In the genomic region with DNA sequence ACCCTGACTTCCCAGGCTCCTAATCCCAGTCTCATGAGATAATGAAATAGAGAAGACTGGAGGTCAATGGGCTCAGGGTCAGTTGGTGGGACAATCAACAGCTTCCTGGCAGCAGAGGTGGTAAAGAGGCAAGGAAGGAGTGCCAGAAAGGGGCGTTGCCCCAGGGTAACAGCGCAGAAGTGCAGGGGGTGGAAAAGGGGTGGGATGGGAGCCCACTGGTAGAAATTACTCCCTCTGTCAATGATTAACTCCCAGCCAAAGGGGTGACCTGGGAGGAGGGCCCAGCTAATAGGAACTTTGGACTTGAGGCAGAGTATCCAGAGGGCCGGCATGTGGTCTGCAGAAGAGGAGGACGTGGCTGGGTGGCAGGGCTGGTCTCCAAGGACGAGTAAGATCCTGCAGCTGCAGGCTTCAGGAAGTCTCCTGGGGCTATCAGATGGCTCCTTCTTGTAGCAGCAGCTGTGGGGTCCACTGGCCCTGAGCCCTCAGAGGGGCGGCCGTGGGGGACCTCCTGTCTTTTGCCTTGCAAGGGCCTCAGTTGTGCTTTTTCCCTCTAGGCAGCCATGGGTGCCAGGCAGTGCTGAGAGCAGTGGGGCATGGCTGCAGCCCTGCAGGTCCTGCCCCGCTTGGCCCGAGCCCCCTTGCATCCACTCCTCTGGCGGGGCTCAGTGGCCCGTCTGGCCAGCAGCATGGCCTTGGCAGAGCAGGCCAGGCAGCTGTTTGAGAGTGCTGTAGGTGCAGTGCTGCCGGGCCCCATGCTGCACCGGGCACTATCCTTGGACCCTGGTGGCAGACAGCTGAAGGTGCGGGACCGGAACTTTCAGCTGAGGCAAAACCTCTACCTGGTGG, we compare ENCODE assay signal across 1 cellular context.
A peak's percentile ranks its signal among the peaks of the same experiment; 100 is the strongest.
TF ChIP-seq lines count a peak whose summit lies in the region.

No MANE protein-coding gene starts in this region.

TF ChIP-seq in HepG2, 621 proteins besides CTCF, POLR2A, EP300 and RAD21 (continued from another document and continues in another):
- TF ChIP-seq, protein P1, sequence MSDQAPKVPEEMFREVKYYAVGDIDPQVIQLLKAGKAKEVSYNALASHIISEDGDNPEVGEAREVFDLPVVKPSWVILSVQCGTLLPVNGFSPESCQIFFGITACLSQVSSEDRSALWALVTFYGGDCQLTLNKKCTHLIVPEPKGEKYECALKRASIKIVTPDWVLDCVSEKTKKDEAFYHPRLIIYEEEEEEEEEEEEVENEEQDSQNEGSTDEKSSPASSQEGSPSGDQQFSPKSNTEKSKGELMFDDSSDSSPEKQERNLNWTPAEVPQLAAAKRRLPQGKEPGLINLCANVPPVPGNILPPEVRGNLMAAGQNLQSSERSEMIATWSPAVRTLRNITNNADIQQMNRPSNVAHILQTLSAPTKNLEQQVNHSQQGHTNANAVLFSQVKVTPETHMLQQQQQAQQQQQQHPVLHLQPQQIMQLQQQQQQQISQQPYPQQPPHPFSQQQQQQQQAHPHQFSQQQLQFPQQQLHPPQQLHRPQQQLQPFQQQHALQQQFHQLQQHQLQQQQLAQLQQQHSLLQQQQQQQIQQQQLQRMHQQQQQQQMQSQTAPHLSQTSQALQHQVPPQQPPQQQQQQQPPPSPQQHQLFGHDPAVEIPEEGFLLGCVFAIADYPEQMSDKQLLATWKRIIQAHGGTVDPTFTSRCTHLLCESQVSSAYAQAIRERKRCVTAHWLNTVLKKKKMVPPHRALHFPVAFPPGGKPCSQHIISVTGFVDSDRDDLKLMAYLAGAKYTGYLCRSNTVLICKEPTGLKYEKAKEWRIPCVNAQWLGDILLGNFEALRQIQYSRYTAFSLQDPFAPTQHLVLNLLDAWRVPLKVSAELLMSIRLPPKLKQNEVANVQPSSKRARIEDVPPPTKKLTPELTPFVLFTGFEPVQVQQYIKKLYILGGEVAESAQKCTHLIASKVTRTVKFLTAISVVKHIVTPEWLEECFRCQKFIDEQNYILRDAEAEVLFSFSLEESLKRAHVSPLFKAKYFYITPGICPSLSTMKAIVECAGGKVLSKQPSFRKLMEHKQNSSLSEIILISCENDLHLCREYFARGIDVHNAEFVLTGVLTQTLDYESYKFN (CRISPR knock-in tag; conservative IDR thresholded peaks at IDR 0.05): peak; percentile 96
- no peak for TF ChIP-seq CEBPB (IDR thresholded peaks at IDR 0.05; ENCODE audit: borderline replicate concordance, low read depth, low read length)
- TF ChIP-seq, protein P2, sequence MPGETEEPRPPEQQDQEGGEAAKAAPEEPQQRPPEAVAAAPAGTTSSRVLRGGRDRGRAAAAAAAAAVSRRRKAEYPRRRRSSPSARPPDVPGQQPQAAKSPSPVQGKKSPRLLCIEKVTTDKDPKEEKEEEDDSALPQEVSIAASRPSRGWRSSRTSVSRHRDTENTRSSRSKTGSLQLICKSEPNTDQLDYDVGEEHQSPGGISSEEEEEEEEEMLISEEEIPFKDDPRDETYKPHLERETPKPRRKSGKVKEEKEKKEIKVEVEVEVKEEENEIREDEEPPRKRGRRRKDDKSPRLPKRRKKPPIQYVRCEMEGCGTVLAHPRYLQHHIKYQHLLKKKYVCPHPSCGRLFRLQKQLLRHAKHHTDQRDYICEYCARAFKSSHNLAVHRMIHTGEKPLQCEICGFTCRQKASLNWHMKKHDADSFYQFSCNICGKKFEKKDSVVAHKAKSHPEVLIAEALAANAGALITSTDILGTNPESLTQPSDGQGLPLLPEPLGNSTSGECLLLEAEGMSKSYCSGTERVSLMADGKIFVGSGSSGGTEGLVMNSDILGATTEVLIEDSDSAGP (CRISPR knock-in tag; IDR thresholded peaks at IDR 0.05; ENCODE audit: borderline replicate concordance): peak; percentile 63
- TF ChIP-seq ELF1 (CRISPR knock-in tag; IDR thresholded peaks at IDR 0.05): peak; percentile 29; the same call in 1 of the 2 replicates
- TF ChIP-seq, protein P3, sequence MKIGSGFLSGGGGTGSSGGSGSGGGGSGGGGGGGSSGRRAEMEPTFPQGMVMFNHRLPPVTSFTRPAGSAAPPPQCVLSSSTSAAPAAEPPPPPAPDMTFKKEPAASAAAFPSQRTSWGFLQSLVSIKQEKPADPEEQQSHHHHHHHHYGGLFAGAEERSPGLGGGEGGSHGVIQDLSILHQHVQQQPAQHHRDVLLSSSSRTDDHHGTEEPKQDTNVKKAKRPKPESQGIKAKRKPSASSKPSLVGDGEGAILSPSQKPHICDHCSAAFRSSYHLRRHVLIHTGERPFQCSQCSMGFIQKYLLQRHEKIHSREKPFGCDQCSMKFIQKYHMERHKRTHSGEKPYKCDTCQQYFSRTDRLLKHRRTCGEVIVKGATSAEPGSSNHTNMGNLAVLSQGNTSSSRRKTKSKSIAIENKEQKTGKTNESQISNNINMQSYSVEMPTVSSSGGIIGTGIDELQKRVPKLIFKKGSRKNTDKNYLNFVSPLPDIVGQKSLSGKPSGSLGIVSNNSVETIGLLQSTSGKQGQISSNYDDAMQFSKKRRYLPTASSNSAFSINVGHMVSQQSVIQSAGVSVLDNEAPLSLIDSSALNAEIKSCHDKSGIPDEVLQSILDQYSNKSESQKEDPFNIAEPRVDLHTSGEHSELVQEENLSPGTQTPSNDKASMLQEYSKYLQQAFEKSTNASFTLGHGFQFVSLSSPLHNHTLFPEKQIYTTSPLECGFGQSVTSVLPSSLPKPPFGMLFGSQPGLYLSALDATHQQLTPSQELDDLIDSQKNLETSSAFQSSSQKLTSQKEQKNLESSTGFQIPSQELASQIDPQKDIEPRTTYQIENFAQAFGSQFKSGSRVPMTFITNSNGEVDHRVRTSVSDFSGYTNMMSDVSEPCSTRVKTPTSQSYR (CRISPR knock-in tag; IDR thresholded peaks at IDR 0.05; ENCODE audit: borderline replicate concordance): no peak; the same call in 1 of the 2 replicates
- TF ChIP-seq ARNTL (CRISPR knock-in tag; IDR thresholded peaks at IDR 0.05): peak; percentile 79; the same call in 1 of the 2 replicates
- TF ChIP-seq POGZ (CRISPR knock-in tag; IDR thresholded peaks at IDR 0.05): no peak
- TF ChIP-seq BRD4 (CRISPR knock-in tag; IDR thresholded peaks at IDR 0.05): no peak; the same call in 1 of the 2 replicates
- TF ChIP-seq CBX1 (IDR thresholded peaks at IDR 0.05; ENCODE audit: low read depth): no peak
- no peak for TF ChIP-seq KLF13 (CRISPR knock-in tag; IDR thresholded peaks at IDR 0.05)
- TF ChIP-seq ZNF510 (CRISPR knock-in tag; IDR thresholded peaks at IDR 0.05; ENCODE audit: low read depth): 0 out of 2 replicates have a peak, but pooled peaks have one; percentile 18
- no peak for TF ChIP-seq ZNF547 (CRISPR knock-in tag; IDR thresholded peaks at IDR 0.05)
- no peak for TF ChIP-seq SMC3 (IDR thresholded peaks at IDR 0.05; ENCODE audit: low read length)
- TF ChIP-seq MEIS2 (CRISPR knock-in tag; IDR thresholded peaks at IDR 0.05): peak; percentile 16; the same call in 1 of the 2 replicates
- TF ChIP-seq, protein P4, sequence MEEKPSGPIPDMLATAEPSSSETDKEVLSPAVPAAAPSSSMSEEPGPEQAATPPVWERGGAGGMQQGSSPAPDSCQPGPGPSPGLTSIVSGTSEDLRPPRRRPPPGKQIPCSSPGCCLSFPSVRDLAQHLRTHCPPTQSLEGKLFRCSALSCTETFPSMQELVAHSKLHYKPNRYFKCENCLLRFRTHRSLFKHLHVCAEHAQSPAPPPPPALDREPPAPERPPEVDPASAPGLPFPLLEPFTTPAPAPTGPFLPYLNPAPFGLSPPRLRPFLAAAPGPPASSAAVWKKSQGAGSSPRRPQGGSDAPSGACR (CRISPR knock-in tag; IDR thresholded peaks at IDR 0.05): peak; percentile 71; the same call in 1 of the 2 replicates
- TF ChIP-seq CENPT (CRISPR knock-in tag; IDR thresholded peaks at IDR 0.05; ENCODE audit: low read depth): 0 out of 2 replicates have a peak, but pooled peaks have one; percentile 24
- no peak for TF ChIP-seq ZNF326 (CRISPR knock-in tag; IDR thresholded peaks at IDR 0.05; ENCODE audit: borderline replicate concordance)
- no peak for TF ChIP-seq MTA3 (CRISPR knock-in tag; IDR thresholded peaks at IDR 0.05)
- no peak for TF ChIP-seq PCBP2 (optimal IDR thresholded peaks at IDR 0.05; ENCODE audit: low read depth, low read length, poor library complexity, severe bottlenecking)
- no peak for TF ChIP-seq SUZ12 (IDR thresholded peaks at IDR 0.05; ENCODE audit: low read depth, low read length)
- TF ChIP-seq ZNF652 (CRISPR knock-in tag; IDR thresholded peaks at IDR 0.05; ENCODE audit: borderline replicate concordance, low read depth): peak; percentile 81
- TF ChIP-seq ARNT2 (CRISPR knock-in tag; IDR thresholded peaks at IDR 0.05; ENCODE audit: low read depth): no peak; the same call in none of the 2 replicates
- TF ChIP-seq, protein P5, sequence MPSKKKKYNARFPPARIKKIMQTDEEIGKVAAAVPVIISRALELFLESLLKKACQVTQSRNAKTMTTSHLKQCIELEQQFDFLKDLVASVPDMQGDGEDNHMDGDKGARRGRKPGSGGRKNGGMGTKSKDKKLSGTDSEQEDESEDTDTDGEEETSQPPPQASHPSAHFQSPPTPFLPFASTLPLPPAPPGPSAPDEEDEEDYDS (CRISPR knock-in tag; IDR thresholded peaks at IDR 0.05): peak; percentile 97
- TF ChIP-seq, protein P6, sequence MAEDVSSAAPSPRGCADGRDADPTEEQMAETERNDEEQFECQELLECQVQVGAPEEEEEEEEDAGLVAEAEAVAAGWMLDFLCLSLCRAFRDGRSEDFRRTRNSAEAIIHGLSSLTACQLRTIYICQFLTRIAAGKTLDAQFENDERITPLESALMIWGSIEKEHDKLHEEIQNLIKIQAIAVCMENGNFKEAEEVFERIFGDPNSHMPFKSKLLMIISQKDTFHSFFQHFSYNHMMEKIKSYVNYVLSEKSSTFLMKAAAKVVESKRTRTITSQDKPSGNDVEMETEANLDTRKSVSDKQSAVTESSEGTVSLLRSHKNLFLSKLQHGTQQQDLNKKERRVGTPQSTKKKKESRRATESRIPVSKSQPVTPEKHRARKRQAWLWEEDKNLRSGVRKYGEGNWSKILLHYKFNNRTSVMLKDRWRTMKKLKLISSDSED (CRISPR knock-in tag; IDR thresholded peaks at IDR 0.05): no peak
- TF ChIP-seq ZNF296 (CRISPR knock-in tag; conservative IDR thresholded peaks at IDR 0.05): peak; percentile 86
- no peak for TF ChIP-seq TAF15 (IDR thresholded peaks at IDR 0.05; ENCODE audit: low read depth, low read length, poor library complexity, severe bottlenecking)
- no peak; the same call in 1 of the 2 replicates for TF ChIP-seq JUN (CRISPR knock-in tag; IDR thresholded peaks at IDR 0.05)
- no peak for TF ChIP-seq TCF12 (IDR thresholded peaks at IDR 0.05)
- no peak for TF ChIP-seq TCF12 (CRISPR knock-in tag; IDR thresholded peaks at IDR 0.05)
- TF ChIP-seq ZNF660 (CRISPR knock-in tag; IDR thresholded peaks at IDR 0.05; ENCODE audit: borderline replicate concordance, low read depth): no peak
- TF ChIP-seq, protein P7, sequence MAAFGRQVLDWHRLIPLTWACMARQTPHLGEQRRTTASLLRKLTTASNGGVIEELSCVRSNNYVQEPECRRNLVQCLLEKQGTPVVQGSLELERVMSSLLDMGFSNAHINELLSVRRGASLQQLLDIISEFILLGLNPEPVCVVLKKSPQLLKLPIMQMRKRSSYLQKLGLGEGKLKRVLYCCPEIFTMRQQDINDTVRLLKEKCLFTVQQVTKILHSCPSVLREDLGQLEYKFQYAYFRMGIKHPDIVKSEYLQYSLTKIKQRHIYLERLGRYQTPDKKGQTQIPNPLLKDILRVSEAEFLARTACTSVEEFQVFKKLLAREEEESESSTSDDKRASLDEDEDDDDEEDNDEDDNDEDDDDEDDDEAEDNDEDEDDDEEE (CRISPR knock-in tag; IDR thresholded peaks at IDR 0.05): 0 out of 2 replicates have a peak, but pooled peaks have one; percentile 30
- TF ChIP-seq RAD51 (IDR thresholded peaks at IDR 0.05; ENCODE audit: borderline replicate concordance): no peak
- TF ChIP-seq DR1 (CRISPR knock-in tag; IDR thresholded peaks at IDR 0.05): peak; percentile 72; the same call in 1 of the 2 replicates
- TF ChIP-seq, protein P8, sequence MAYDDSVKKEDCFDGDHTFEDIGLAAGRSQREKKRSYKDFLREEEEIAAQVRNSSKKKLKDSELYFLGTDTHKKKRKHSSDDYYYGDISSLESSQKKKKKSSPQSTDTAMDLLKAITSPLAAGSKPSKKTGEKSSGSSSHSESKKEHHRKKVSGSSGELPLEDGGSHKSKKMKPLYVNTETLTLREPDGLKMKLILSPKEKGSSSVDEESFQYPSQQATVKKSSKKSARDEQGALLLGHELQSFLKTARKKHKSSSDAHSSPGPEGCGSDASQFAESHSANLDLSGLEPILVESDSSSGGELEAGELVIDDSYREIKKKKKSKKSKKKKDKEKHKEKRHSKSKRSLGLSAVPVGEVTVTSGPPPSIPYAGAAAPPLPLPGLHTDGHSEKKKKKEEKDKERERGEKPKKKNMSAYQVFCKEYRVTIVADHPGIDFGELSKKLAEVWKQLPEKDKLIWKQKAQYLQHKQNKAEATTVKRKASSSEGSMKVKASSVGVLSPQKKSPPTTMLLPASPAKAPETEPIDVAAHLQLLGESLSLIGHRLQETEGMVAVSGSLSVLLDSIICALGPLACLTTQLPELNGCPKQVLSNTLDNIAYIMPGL (CRISPR knock-in tag; IDR thresholded peaks at IDR 0.05; ENCODE audit: borderline replicate concordance in 1 of 2, low read depth in 1 of 2): peak; percentile 20 to 87; a peak in 3 of 4 replicates
- TF ChIP-seq ZNF720 (CRISPR knock-in tag; IDR thresholded peaks at IDR 0.05): no peak
- TF ChIP-seq PHF8 (CRISPR knock-in tag; IDR thresholded peaks at IDR 0.05): peak; percentile 66; the same call in 1 of the 2 replicates
- TF ChIP-seq, protein P9, sequence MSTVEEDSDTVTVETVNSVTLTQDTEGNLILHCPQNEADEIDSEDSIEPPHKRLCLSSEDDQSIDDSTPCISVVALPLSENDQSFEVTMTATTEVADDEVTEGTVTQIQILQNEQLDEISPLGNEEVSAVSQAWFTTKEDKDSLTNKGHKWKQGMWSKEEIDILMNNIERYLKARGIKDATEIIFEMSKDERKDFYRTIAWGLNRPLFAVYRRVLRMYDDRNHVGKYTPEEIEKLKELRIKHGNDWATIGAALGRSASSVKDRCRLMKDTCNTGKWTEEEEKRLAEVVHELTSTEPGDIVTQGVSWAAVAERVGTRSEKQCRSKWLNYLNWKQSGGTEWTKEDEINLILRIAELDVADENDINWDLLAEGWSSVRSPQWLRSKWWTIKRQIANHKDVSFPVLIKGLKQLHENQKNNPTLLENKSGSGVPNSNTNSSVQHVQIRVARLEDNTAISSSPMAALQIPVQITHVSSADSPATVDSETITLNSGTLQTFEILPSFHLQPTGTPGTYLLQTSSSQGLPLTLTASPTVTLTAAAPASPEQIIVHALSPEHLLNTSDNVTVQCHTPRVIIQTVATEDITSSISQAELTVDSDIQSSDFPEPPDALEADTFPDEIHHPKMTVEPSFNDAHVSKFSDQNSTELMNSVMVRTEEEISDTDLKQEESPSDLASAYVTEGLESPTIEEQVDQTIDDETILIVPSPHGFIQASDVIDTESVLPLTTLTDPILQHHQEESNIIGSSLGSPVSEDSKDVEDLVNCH (CRISPR knock-in tag; IDR thresholded peaks at IDR 0.05): no peak
- TF ChIP-seq FOXO1 (CRISPR knock-in tag; IDR thresholded peaks at IDR 0.05): peak; percentile 52; the same call in 1 of the 2 replicates
- no peak for TF ChIP-seq ZNF678 (CRISPR knock-in tag; IDR thresholded peaks at IDR 0.05)
- peak; percentile 36; the same call in 1 of the 2 replicates for TF ChIP-seq HOXA5 (CRISPR knock-in tag; IDR thresholded peaks at IDR 0.05)
- TF ChIP-seq SNAI1 (CRISPR knock-in tag; IDR thresholded peaks at IDR 0.05; ENCODE audit: borderline replicate concordance): peak; percentile 62; the same call in 1 of the 2 replicates
- no peak for TF ChIP-seq ZZZ3 (CRISPR knock-in tag; IDR thresholded peaks at IDR 0.05; ENCODE audit: borderline replicate concordance)
